Comparison of ENCODE assay signal across 23 cellular contexts in genomic region chr9:1071730-1072129, GRCh38. TPM values are rescaled to one million over a fixed set of nuclear protein-coding genes. Genes with fewer than 3 reads are reported as not detected.
A peak's percentile ranks its signal among the peaks of the same experiment; 100 is the strongest.
DNase-seq lines count a peak whose midpoint lies in the region; ATAC-seq and TF ChIP-seq lines count a peak whose summit lies in the region.
"Had no signal": no experiment of that assay in that cellular context is flagged by ENCODE, and none has a peak within 500 bp of the region (broad histone marks: within the 10 kb centered on the region; RNA-seq: fewer than 3 reads in every experiment).

No MANE protein-coding gene starts in this region.

- TF ChIP-seq CTCF in PC-3 (conservative IDR thresholded peaks at IDR 0.05; ENCODE audit: low read depth, low read length) (no peak), gastrocnemius medialis (IDR thresholded peaks at IDR 0.05 in 4 of 5, conservative IDR thresholded peaks at IDR 0.05 in 1 of 5) (no peak)

- H2AFZ ChIP-seq in PC-3 (ENCODE audit: low read length) (no peak overlapping the region), Karpas-422 (ENCODE audit: low read length) (no peak overlapping the region)

- H3K4me3 Mint-ChIP-seq in activated CD4-positive, alpha-beta T cell treated with anti-CD3 and anti-CD28 coated beads, Interleukin-2, amount 10 ng/mL, durations not matched to agents 24 days and 14 days: no peak overlapping the region
- H3K4me3 Mint-ChIP-seq: neural crest cell had no signal

- no peak overlapping the region for H3K9ac ChIP-seq in PC-3 (ENCODE audit: low read length)
- H3K9ac ChIP-seq in Karpas-422 (ENCODE audit: low read length): no peak overlapping the region

- H3K36me3 ChIP-seq in PC-3 (ENCODE audit: low read depth, low read length) (no peaks in the 10 kb centered on the region), gastrocnemius medialis (no peaks in the 10 kb centered on the region), Karpas-422 (ENCODE audit: insufficient read depth, low read length) (no peaks in the 10 kb centered on the region)
- H3K36me3 ChIP-seq: adrenal gland, gastroesophageal sphincter had no signal

- no peaks in the 10 kb centered on the region for H3F3A ChIP-seq in PC-3 (ENCODE audit: low read length, unreplicated experiment)

- intact Hi-C loops in PC-3 (cut with micrococcal nuclease): no loop called here
- intact Hi-C loops in gastrocnemius medialis (cut with DNase I; ENCODE audit: low total_unique reads): no loop called here
- intact Hi-C loops in activated CD4-positive, alpha-beta T cell treated with anti-CD3 and anti-CD28 coated beads, Interleukin-2, amount 10 ng/mL, durations not matched to agents 24 days and 14 days (cut with micrococcal nuclease): no loop called here

- POLR2A ChIA-PET in PC-3 (lab: Charles Lee; ENCODE audit: unreplicated experiment): no interaction called here

- ATAC-seq in PC-3 (peak; percentile 69), left lobe of liver (peak; percentile 38), gastrocnemius medialis (no peak)
- ATAC-seq: A549, gastroesophageal sphincter, HCT116, Right ventricle myocardium inferior had no signal

- H3K27me3 Mint-ChIP-seq in activated CD4-positive, alpha-beta T cell treated with anti-CD3 and anti-CD28 coated beads, Interleukin-2, amount 10 ng/mL, durations not matched to agents 24 days and 14 days: peaks cover 2% of the 10 kb centered on the region

- no peaks in the 10 kb centered on the region for H3K36me3 Mint-ChIP-seq in activated CD4-positive, alpha-beta T cell treated with anti-CD3 and anti-CD28 coated beads, Interleukin-2, amount 10 ng/mL, durations not matched to agents 24 days and 14 days (ENCODE audit: low read depth)

- H3K9me3 ChIP-seq in PC-3 (ENCODE audit: low read length) (no peaks in the 10 kb centered on the region), gastrocnemius medialis (no peaks in the 10 kb centered on the region), Karpas-422 (ENCODE audit: low read length) (no peaks in the 10 kb centered on the region)
- H3K9me3 ChIP-seq: A549, adrenal gland had no signal

- no peak overlapping the region for H3K4me3 ChIP-seq in PC-3 (ENCODE audit: low read length)
- no peak overlapping the region for H3K4me3 ChIP-seq in gastrocnemius medialis
- no peak overlapping the region for H3K4me3 ChIP-seq in Karpas-422 (ENCODE audit: low read length)
- H3K4me3 ChIP-seq: A549, adrenal gland, gastroesophageal sphincter had no signal

- no peaks in the 10 kb centered on the region for H3K9me2 ChIP-seq in PC-3 (replicated peaks; ENCODE audit: low read length)
- no peaks in the 10 kb centered on the region for H3K9me2 ChIP-seq in Karpas-422 (replicated peaks; ENCODE audit: insufficient read depth, low read length)

- in situ Hi-C loops in gastrocnemius medialis (cut with MboI; ENCODE audit: low sequenced_read_pairs in 4 of 4): no loop called here

- H3K4me1 Mint-ChIP-seq in activated CD4-positive, alpha-beta T cell treated with anti-CD3 and anti-CD28 coated beads, Interleukin-2, amount 10 ng/mL, durations not matched to agents 24 days and 14 days: no peaks in the 10 kb centered on the region
- H3K4me1 Mint-ChIP-seq: neural crest cell had no signal

- H3K4me2 ChIP-seq in PC-3 (ENCODE audit: low read length) (peak overlapping the region; percentile 12; the same call in 1 of the 2 replicates), Karpas-422 (ENCODE audit: low read depth, low read length, poor library complexity, severe bottlenecking) (no peak overlapping the region)
- H3K4me2 ChIP-seq: A549 had no signal

- no peak overlapping the region for H3K27ac Mint-ChIP-seq in activated CD4-positive, alpha-beta T cell treated with anti-CD3 and anti-CD28 coated beads, Interleukin-2, amount 10 ng/mL, durations not matched to agents 24 days and 14 days

- BruUV-seq in PC-3 (replicated peaks; lab: Mats Ljungman, UMichigan): no TSS peak

- H3K27me3 ChIP-seq in PC-3 (ENCODE audit: low read length) (no peaks in the 10 kb centered on the region), gastrocnemius medialis (no peaks in the 10 kb centered on the region), Karpas-422 (ENCODE audit: low read length) (no peaks in the 10 kb centered on the region)
- H3K27me3 ChIP-seq: adrenal gland had no signal

- CTCF ChIA-PET in PC-3 (lab: Charles Lee): no interaction called here

- H3K4me1 ChIP-seq in PC-3 (ENCODE audit: insufficient read depth, low read length) (no peaks in the 10 kb centered on the region), gastrocnemius medialis (no peaks in the 10 kb centered on the region), Karpas-422 (ENCODE audit: low read length) (peaks cover 4% of the 10 kb centered on the region; the same call in 1 of the 2 replicates)
- H3K4me1 ChIP-seq: A549, adrenal gland, gastroesophageal sphincter had no signal

- peak overlapping the region; percentile 25; the same call in 1 of the 2 replicates for H3K27ac ChIP-seq in PC-3 (ENCODE audit: low read length)
- H3K27ac ChIP-seq in gastrocnemius medialis: no peak overlapping the region
- no peak overlapping the region for H3K27ac ChIP-seq in Karpas-422 (ENCODE audit: low read length)
- H3K27ac ChIP-seq: A549, adrenal gland, C4-2B, gastroesophageal sphincter had no signal

- H3K9me3 Mint-ChIP-seq in activated CD4-positive, alpha-beta T cell treated with anti-CD3 and anti-CD28 coated beads, Interleukin-2, amount 10 ng/mL, durations not matched to agents 24 days and 14 days: no peaks in the 10 kb centered on the region

- H3K79me2 ChIP-seq in PC-3 (ENCODE audit: low read length) (no peaks in the 10 kb centered on the region), Karpas-422 (ENCODE audit: low read length) (no peaks in the 10 kb centered on the region)

- no peaks in the 10 kb centered on the region for H4K20me1 ChIP-seq in PC-3 (ENCODE audit: low read length)
- H4K20me1 ChIP-seq in Karpas-422 (ENCODE audit: insufficient read depth, low read depth, low read length): no peaks in the 10 kb centered on the region

- DNase-seq in COLO668 (lab: John Stamatoyannopoulos, UW; ENCODE audit: unreplicated experiment) (peak; percentile 51), NCI-H1105 (lab: John Stamatoyannopoulos, UW) (peak; percentile 57), PC-3 (peak; percentile 68), left lobe of liver (ENCODE audit: low spot score) (no peak), gastrocnemius medialis (no peak), Karpas-422 (no peak), DMS 273 treated with DMSO at 0.1 percent for 48 hours (lab: John Stamatoyannopoulos, UW) (no peak)
- DNase-seq in activated CD4-positive, alpha-beta T cell treated with anti-CD3 and anti-CD28 coated beads, Interleukin-2, amount 10 ng/mL, durations not matched to agents 24 days and 14 days: no peak
- DNase-seq: activated CD4-positive, alpha-beta T cell treated with anti-CD3 and anti-CD28 coated beads for 4 hours; activated effector memory CD4-positive, alpha-beta T cell treated with anti-CD3 and anti-CD28 coated beads, Interleukin-2, amount 50 U/mL, for 16 hours; adrenal gland; dermis blood vessel endothelial cell; kidney glomerular epithelial cell; midbrain; NCI-H2107; stimulated activated CD4-positive, alpha-beta T cell treated with anti-CD3 and anti-CD28 coated beads, Interleukin-4, amount 100 ng/mL, for 24 hours; SW 1271 had no signal

- TF ChIP-seq POLR2A in gastrocnemius medialis (IDR thresholded peaks at IDR 0.05): no peak

RNA-seq across cellular contexts. Expression of gene DMRT2, which starts 21.6 kb away (rescaled TPM):
- total RNA-seq in PC-3 (2014; rRNA removed): not detected in 2 replicates
- not detected for total RNA-seq in left lobe of liver
- total RNA-seq in gastrocnemius medialis: 1 to 10 TPM in 3 of 4 donors, under 1 TPM in 1; 0.91 to 8.0 (median 2.5) TPM
- not detected in 2 replicates for total RNA-seq in Karpas-422 (2014; rRNA removed; shearing (Covaris generic); ENCODE audit: low replicate concordance)
- total RNA-seq in activated CD4-positive, alpha-beta T cell treated with anti-CD3 and anti-CD28 coated beads, Interleukin-2, amount 10 ng/mL, durations not matched to agents 24 days and 14 days: 0.21 and 0.26 TPM in 2 replicates
- total RNA-seq: dermis blood vessel endothelial cell, Right ventricle myocardium inferior had no signal

Comparison
In these comparisons a context has a peak if more than half of its experiments do, and no peak if none do; other contexts are left out.
1. DNase-seq: peak in COLO668 (single experiment), NCI-H1105 (single experiment) and PC-3 (single experiment); none in left lobe of liver (single experiment), gastrocnemius medialis (0 of 2), Karpas-422 (single experiment), activated CD4-positive, alpha-beta T cell treated with anti-CD3 and anti-CD28 coated beads, Interleukin-2, amount 10 ng/mL, durations not matched to agents 24 days and 14 days (single experiment) and DMS 273 treated with DMSO at 0.1 percent for 48 hours (single experiment).
2. ATAC-seq: peak in PC-3 (single experiment) and left lobe of liver (single experiment); none in gastrocnemius medialis (0 of 2).